In the genomic region with DNA sequence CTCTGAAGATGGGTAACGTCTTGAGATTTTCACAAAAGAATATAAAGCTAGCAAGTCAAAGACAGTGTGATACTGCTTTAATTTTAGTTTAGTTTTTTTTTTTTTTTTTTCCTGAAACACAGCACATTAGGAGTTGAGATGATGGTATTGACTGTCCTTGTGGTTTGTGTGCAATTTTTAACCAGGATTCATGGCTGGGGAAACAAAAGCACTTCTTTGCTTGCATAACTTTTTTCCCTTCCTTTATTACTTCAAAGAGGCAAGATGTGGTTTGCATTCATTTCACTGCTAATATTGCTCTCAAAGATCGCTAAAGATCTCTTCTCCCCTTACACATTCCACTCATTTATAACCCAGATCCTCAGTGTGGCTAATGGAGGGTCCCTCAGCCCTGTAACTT, we compare ENCODE assay signal across 14 cellular contexts.
DNase-seq lines count a peak whose midpoint lies in the region; ATAC-seq and TF ChIP-seq lines count a peak whose summit lies in the region.
"Had no signal": no experiment of that assay in that cellular context is flagged by ENCODE, and none has a peak within 500 bp of the region (broad histone marks: within the 10 kb centered on the region; RNA-seq: fewer than 3 reads in every experiment).

No MANE protein-coding gene starts in this region.

- CTCF ChIA-PET in HCT116 (lab: Charles Lee) = no interaction called here

- ATAC-seq in HCT116 = no peak
- no peak for ATAC-seq in activated T-helper 17 cell treated with anti-CD3 and anti-CD28 coated beads, Interleukin-2, amount 50 U/mL, for 72 hours (replicated peaks)
- ATAC-seq in HG03457 (IDR thresholded peaks at IDR 0.05; ENCODE audit: unreplicated experiment) = no peak
- ATAC-seq in GM18861 (IDR thresholded peaks at IDR 0.05; ENCODE audit: unreplicated experiment) = no peak

- no peak for TF ChIP-seq RAD21 in HCT116 (IDR thresholded peaks at IDR 0.05; ENCODE audit: low read depth)

- H3K27me3 ChIP-seq in BLaER1 = no peaks in the 10 kb centered on the region
- H3K27me3 ChIP-seq in HCT116 (ENCODE audit: insufficient read depth, low read length) = no peaks in the 10 kb centered on the region
- H3K27me3 ChIP-seq in tibial artery = no peaks in the 10 kb centered on the region
- H3K27me3 ChIP-seq: esophagus squamous epithelium had no signal

- RAD21 ChIA-PET in HCT116 (lab: Charles Lee; ENCODE audit: low non-redundant PET in 1 of 2, low total read pairs in 2 of 2, uncharacterized antibody in 2 of 2, unreplicated experiment in 2 of 2) = no interaction called here

- no peak for TF ChIP-seq CTCF in HCT116 (IDR thresholded peaks at IDR 0.05 in 2 of 3, conservative IDR thresholded peaks at IDR 0.05 in 1 of 3; ENCODE audit: borderline replicate concordance in 1 of 3, insufficient read depth in 1 of 3, low read depth in 2 of 3, low read length in 2 of 3)
- no peak for TF ChIP-seq CTCF in tibial artery (IDR thresholded peaks at IDR 0.05)

- peaks cover 42% of the 10 kb centered on the region for H3K4me1 Mint-ChIP-seq in activated T-helper 17 cell treated with anti-CD3 and anti-CD28 coated beads, Interleukin-2, amount 50 U/mL, for 72 hours

- H3K4me3 Mint-ChIP-seq in activated T-helper 17 cell treated with anti-CD3 and anti-CD28 coated beads, Interleukin-2, amount 50 U/mL, for 72 hours = peak overlapping the region; percentile 64

- H3K27ac Mint-ChIP-seq in activated T-helper 17 cell treated with anti-CD3 and anti-CD28 coated beads, Interleukin-2, amount 50 U/mL, for 72 hours = peak overlapping the region; percentile 88
- H3K27ac Mint-ChIP-seq: CD8-positive, alpha-beta T cell had no signal

- no peaks in the 10 kb centered on the region for H4K20me1 ChIP-seq in BLaER1
- no peaks in the 10 kb centered on the region for H4K20me1 ChIP-seq in HCT116 (ENCODE audit: insufficient read depth)

- H3K4me1 ChIP-seq in BLaER1 (peaks cover 18% of the 10 kb centered on the region), HCT116 (ENCODE audit: control insufficient read depth in 1 of 2, insufficient read depth in 2 of 2, low read length in 2 of 2) (peaks cover 0 to 7% of the 10 kb centered on the region in 2 experiments; a peak in 2 of 4 replicates), tibial artery (no peaks in the 10 kb centered on the region)
- H3K4me1 ChIP-seq: parathyroid adenoma had no signal

- peaks cover 26% of the 10 kb centered on the region for H3K27me3 Mint-ChIP-seq in activated T-helper 17 cell treated with anti-CD3 and anti-CD28 coated beads, Interleukin-2, amount 50 U/mL, for 72 hours

- POLR2A ChIA-PET in HCT116 (lab: Charles Lee) = no interaction called here

- intact Hi-C loops in HCT116 (cut with micrococcal nuclease) (no loop called here), tibial artery (cut with DNase I; ENCODE audit: low total_unique reads) (no loop called here)

- DNase-seq in HCT116 (ENCODE audit: low read depth, low spot score) (no peak), tibial artery (no peak), hippocampal formation (lab: John Stamatoyannopoulos, UW) (no peak)
- DNase-seq: esophagus squamous epithelium, NCI-H1092, NCI-H510A treated with DMSO at 0.1 percent for 48 hours had no signal

- H3K9me3 Mint-ChIP-seq in activated T-helper 17 cell treated with anti-CD3 and anti-CD28 coated beads, Interleukin-2, amount 50 U/mL, for 72 hours = no peaks in the 10 kb centered on the region
- H3K9me3 Mint-ChIP-seq: CD8-positive, alpha-beta T cell had no signal

- H3K36me3 Mint-ChIP-seq in activated T-helper 17 cell treated with anti-CD3 and anti-CD28 coated beads, Interleukin-2, amount 50 U/mL, for 72 hours (ENCODE audit: low read depth) = peaks cover 6% of the 10 kb centered on the region
- H3K36me3 Mint-ChIP-seq: CD8-positive, alpha-beta T cell had no signal

- no peaks in the 10 kb centered on the region for H3K9me3 ChIP-seq in BLaER1
- H3K9me3 ChIP-seq in HCT116 (ENCODE audit: control insufficient read depth in 1 of 2, insufficient read depth in 1 of 2, low read depth in 1 of 2, low read length in 2 of 2) = no peaks in the 10 kb centered on the region
- no peaks in the 10 kb centered on the region for H3K9me3 ChIP-seq in iPS-18c (ENCODE audit: control insufficient read depth, insufficient read depth, low read length)
- H3K9me3 ChIP-seq in tibial artery = no peaks in the 10 kb centered on the region
- H3K9me3 ChIP-seq: esophagus squamous epithelium, thoracic aorta had no signal

- peak overlapping the region; percentile 69 for H2AFZ ChIP-seq in HCT116 (ENCODE audit: low read depth, low read length, poor library complexity, severe bottlenecking)
- H2AFZ ChIP-seq: parathyroid adenoma had no signal

- H3K4me2 ChIP-seq in BLaER1 (peak overlapping the region; percentile 37), HCT116 (ENCODE audit: low read length) (no peak overlapping the region)

- BruUV-seq in HCT116 (replicated peaks; lab: Mats Ljungman, UMichigan) = no TSS peak

- no peaks in the 10 kb centered on the region for H3K9me2 ChIP-seq in HCT116 (ENCODE audit: insufficient read depth)

- H3K36me3 ChIP-seq in BLaER1 (no peaks in the 10 kb centered on the region), HCT116 (ENCODE audit: control insufficient read depth in 1 of 2, insufficient read depth in 2 of 2, low read length in 2 of 2) (no peaks in the 10 kb centered on the region), tibial artery (no peaks in the 10 kb centered on the region)
- H3K36me3 ChIP-seq: esophagus squamous epithelium, thoracic aorta had no signal

- no peak overlapping the region for H3K9ac ChIP-seq in BLaER1
- no peak overlapping the region for H3K9ac ChIP-seq in HCT116 (ENCODE audit: low read length)
- H3K9ac ChIP-seq: parathyroid adenoma had no signal

- TF ChIP-seq POLR2A in HCT116 (IDR thresholded peaks at IDR 0.05; ENCODE audit: borderline replicate concordance, extremely low read depth, insufficient read depth, insufficient read length) = no peak

- no peaks in the 10 kb centered on the region for H3K79me2 ChIP-seq in HCT116 (ENCODE audit: insufficient read depth, low read length)
- H3K79me2 ChIP-seq: parathyroid adenoma had no signal

- H3K27ac ChIP-seq in BLaER1 (no peak overlapping the region), HCT116 (ENCODE audit: low read depth, low read length) (no peak overlapping the region), tibial artery (no peak overlapping the region)
- H3K27ac ChIP-seq: parathyroid adenoma, thoracic aorta had no signal

- H3K4me3 ChIP-seq in BLaER1 (no peak overlapping the region), HCT116 (replicated peaks in 1 of 2; ENCODE audit: low read depth in 1 of 2, low read length in 2 of 2) (no peak overlapping the region), iPS-18c (ENCODE audit: insufficient read depth, low read depth, low read length) (0 out of 2 replicates have a peak overlapping the region, but pooled peaks have one; percentile 1), tibial artery (no peak overlapping the region)
- H3K4me3 ChIP-seq: esophagus squamous epithelium, thoracic aorta had no signal

TF ChIP-seq in HCT116, 20 proteins besides CTCF, POLR2A, EP300 and RAD21 (continues in another document):
- TF ChIP-seq ZNF274 (IDR thresholded peaks at IDR 0.05; ENCODE audit: low read depth, low read length) (no peak), SP1 (IDR thresholded peaks at IDR 0.05; ENCODE audit: low read depth) (no peak), SIN3A (IDR thresholded peaks at IDR 0.05; ENCODE audit: low read depth) (no peak), TCF7L2 (IDR thresholded peaks at IDR 0.05; ENCODE audit: borderline replicate concordance, extremely low read depth, insufficient read depth, insufficient read length) (no peak), JUND (IDR thresholded peaks at IDR 0.05) (no peak), CEBPB (IDR thresholded peaks at IDR 0.05; ENCODE audit: low read depth) (no peak), SRF (IDR thresholded peaks at IDR 0.05; ENCODE audit: low read depth) (no peak), CBX3 (IDR thresholded peaks at IDR 0.05; ENCODE audit: low read depth) (no peak), FOSL1 (IDR thresholded peaks at IDR 0.05; ENCODE audit: low read depth) (no peak), EZH2phosphoT487 (IDR thresholded peaks at IDR 0.05; ENCODE audit: borderline replicate concordance) (no peak), EGR1 (IDR thresholded peaks at IDR 0.05; ENCODE audit: low read depth) (no peak)
- TF ChIP-seq, protein P1, sequence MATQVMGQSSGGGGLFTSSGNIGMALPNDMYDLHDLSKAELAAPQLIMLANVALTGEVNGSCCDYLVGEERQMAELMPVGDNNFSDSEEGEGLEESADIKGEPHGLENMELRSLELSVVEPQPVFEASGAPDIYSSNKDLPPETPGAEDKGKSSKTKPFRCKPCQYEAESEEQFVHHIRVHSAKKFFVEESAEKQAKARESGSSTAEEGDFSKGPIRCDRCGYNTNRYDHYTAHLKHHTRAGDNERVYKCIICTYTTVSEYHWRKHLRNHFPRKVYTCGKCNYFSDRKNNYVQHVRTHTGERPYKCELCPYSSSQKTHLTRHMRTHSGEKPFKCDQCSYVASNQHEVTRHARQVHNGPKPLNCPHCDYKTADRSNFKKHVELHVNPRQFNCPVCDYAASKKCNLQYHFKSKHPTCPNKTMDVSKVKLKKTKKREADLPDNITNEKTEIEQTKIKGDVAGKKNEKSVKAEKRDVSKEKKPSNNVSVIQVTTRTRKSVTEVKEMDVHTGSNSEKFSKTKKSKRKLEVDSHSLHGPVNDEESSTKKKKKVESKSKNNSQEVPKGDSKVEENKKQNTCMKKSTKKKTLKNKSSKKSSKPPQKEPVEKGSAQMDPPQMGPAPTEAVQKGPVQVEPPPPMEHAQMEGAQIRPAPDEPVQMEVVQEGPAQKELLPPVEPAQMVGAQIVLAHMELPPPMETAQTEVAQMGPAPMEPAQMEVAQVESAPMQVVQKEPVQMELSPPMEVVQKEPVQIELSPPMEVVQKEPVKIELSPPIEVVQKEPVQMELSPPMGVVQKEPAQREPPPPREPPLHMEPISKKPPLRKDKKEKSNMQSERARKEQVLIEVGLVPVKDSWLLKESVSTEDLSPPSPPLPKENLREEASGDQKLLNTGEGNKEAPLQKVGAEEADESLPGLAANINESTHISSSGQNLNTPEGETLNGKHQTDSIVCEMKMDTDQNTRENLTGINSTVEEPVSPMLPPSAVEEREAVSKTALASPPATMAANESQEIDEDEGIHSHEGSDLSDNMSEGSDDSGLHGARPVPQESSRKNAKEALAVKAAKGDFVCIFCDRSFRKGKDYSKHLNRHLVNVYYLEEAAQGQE (IDR thresholded peaks at IDR 0.05; ENCODE audit: low read depth) = no peak
- TF ChIP-seq, protein P2, sequence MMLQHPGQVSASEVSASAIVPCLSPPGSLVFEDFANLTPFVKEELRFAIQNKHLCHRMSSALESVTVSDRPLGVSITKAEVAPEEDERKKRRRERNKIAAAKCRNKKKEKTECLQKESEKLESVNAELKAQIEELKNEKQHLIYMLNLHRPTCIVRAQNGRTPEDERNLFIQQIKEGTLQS (IDR thresholded peaks at IDR 0.05) = no peak
